Comparison of ENCODE assay signal across 19 cellular contexts in genomic region chr1:181257117-181257516, GRCh38.
A peak's percentile ranks its signal among the peaks of the same experiment; 100 is the strongest.
DNase-seq lines count a peak whose midpoint lies in the region; ATAC-seq and TF ChIP-seq lines count a peak whose summit lies in the region.
"Had no signal": no experiment of that assay in that cellular context is flagged by ENCODE, and none has a peak within 500 bp of the region (broad histone marks: within the 10 kb centered on the region; RNA-seq: fewer than 3 reads in every experiment).

No MANE protein-coding gene starts in this region.

- no peak overlapping the region for H3K4me3 ChIP-seq in foreskin fibroblast (ENCODE audit: low read depth in 1 of 2, low read length in 2 of 2)
- H3K4me3 ChIP-seq: left ventricle myocardium inferior, psoas muscle, thoracic aorta had no signal

- peak; percentile 80 for ATAC-seq in GM18499 (IDR thresholded peaks at IDR 0.05; ENCODE audit: insufficient read depth, unreplicated experiment)
- peak; percentile 95 for ATAC-seq in GM19395 (IDR thresholded peaks at IDR 0.05; ENCODE audit: unreplicated experiment)
- peak; percentile 86 for ATAC-seq in HG02610 (IDR thresholded peaks at IDR 0.05; ENCODE audit: unreplicated experiment)
- ATAC-seq in HG03378 (IDR thresholded peaks at IDR 0.05; ENCODE audit: unreplicated experiment), result peak; percentile 95
- ATAC-seq: psoas muscle had no signal

- DNase-seq in foreskin fibroblast (no peak), GF-D8 (lab: John Stamatoyannopoulos, UW) (no peak), NCI-H2107 treated with DMSO at 0.1 percent for 48 hours (lab: John Stamatoyannopoulos, UW; ENCODE audit: unreplicated experiment) (no peak)
- DNase-seq in activated CD8-positive, alpha-beta memory T cell treated with anti-CD3 and anti-CD28 coated beads, Interleukin-2, amount 50 U/mL, for 4 hours, result no peak
- DNase-seq: activated CD4-positive, alpha-beta memory T cell treated with anti-CD3 and anti-CD28 coated beads, Interleukin-2, amount 10 ng/mL, durations not matched to agents 7 days and 5 days; activated effector memory CD4-positive, alpha-beta T cell treated with anti-CD3 and anti-CD28 coated beads, Interleukin-2, amount 50 U/mL, for 16 hours; dermis blood vessel endothelial cell; left ventricle myocardium inferior; NCI-H2171 treated with DMSO at 0.1 percent for 48 hours; NK-92 treated with Interleukin-12 subunit alpha and Interleukin-12 subunit beta, amount 100 ng/mL, for 24 hours; psoas muscle; SHP77 treated with DMSO at 0.1 percent for 48 hours; stimulated activated CD4-positive, alpha-beta T cell treated with anti-CD3 and anti-CD28 coated beads, Interleukin-15, amount 100 ng/mL, for 24 hours; T-helper 9 cell had no signal

- no peak for TF ChIP-seq CTCF in foreskin fibroblast (IDR thresholded peaks at IDR 0.05; ENCODE audit: low read depth, low read length)
